8 cellular contexts compared by ENCODE assay signal in the genomic region with DNA sequence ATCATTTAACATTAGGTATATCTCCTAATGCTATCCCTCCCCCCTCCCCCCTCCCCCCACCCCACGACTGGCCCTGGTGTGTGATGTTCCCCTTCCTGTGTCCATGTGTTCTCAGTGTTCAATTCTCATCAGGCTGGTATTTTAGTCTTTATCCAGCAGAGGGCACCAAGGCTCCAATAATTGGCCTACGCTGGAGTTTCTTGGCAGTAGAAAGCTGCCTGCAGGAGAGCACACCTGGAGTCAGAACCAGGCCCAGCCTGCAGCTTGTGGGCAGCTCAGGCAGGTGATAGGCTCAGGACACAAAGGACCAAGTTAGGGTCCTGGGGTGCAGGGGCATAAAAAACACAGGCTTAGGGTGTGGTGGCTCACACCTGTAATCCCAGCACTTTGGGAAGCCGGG. TPM values are rescaled to one million over a fixed set of nuclear protein-coding genes. Genes with fewer than 3 reads are reported as not detected.
A peak's percentile ranks its signal among the peaks of the same experiment; 100 is the strongest.
DNase-seq lines count a peak whose midpoint lies in the region; TF ChIP-seq lines count a peak whose summit lies in the region.
"Not testable (repeated sequence)": the region's sequence is repeated elsewhere in the genome, so short reads cannot be mapped to it uniquely, and the experiment has no call there.

No MANE protein-coding gene starts in this region.

- peaks cover 15% of the 10 kb centered on the region for H3K4me1 ChIP-seq in testis

- intact Hi-C loops in testis (cut with DNase I; ENCODE audit: low total_unique reads): loop anchor here (2.0 kb wide), 1 partner anchor 65 kb away; no protein-coding TSS in a partner anchor

- H3K4me3 ChIP-seq in astrocyte of the spinal cord (ENCODE audit: low read depth, low read length); testis: not testable (repeated sequence)

- H3K27ac ChIP-seq in testis: not testable (repeated sequence)

- H3K4me1 Mint-ChIP-seq in glutamatergic neuron (ENCODE audit: low read depth, unreplicated experiment): peaks cover 20% of the 10 kb centered on the region
- H3K4me1 Mint-ChIP-seq in neural crest cell: not testable (repeated sequence)

- TF ChIP-seq CTCF in astrocyte of the spinal cord (IDR thresholded peaks at IDR 0.05; ENCODE audit: low read depth, low read length) (peak; percentile 48), glutamatergic neuron (IDR thresholded peaks at IDR 0.05; ENCODE audit: partially characterized antibody, unreplicated experiment) (peak; percentile 74), neural crest cell (conservative IDR thresholded peaks at IDR 0.05) (peak; percentile 55), testis (IDR thresholded peaks at IDR 0.05) (peak; percentile 41 to 71 (median 46))

- not testable (repeated sequence) for H3K36me3 Mint-ChIP-seq in glutamatergic neuron (ENCODE audit: unreplicated experiment); neural crest cell (ENCODE audit: low read depth)

- not testable (repeated sequence) for TF ChIP-seq POLR2A in testis (IDR thresholded peaks at IDR 0.05)

- not testable (repeated sequence) for H3K9me3 ChIP-seq in testis

- peak; percentile 91 for DNase-seq in DMS53 treated with DMSO at 0.1 percent for 48 hours (lab: John Stamatoyannopoulos, UW; ENCODE audit: unreplicated experiment)
- DNase-seq in HuH-7.5 (ENCODE audit: low spot score): peak; percentile 65
- peak; percentile 36 for DNase-seq in NCI-H510A (lab: John Stamatoyannopoulos, UW)
- DNase-seq in UCSD-AML1 (lab: John Stamatoyannopoulos, UW; ENCODE audit: unreplicated experiment): peak; percentile 32
- DNase-seq in astrocyte of the spinal cord (ENCODE audit: low read depth, low spot score): peak; percentile 66
- peak; percentile 51 for DNase-seq in glutamatergic neuron
- not testable (repeated sequence) for DNase-seq in neural crest cell (ENCODE audit: low read depth, low spot score)
- peak; percentile 50 for DNase-seq in testis

- not testable (repeated sequence) for H3K4me3 Mint-ChIP-seq in glutamatergic neuron (ENCODE audit: unreplicated experiment); neural crest cell

- H3K27me3 Mint-ChIP-seq in glutamatergic neuron (ENCODE audit: unreplicated experiment); neural crest cell (ENCODE audit: low read depth): not testable (repeated sequence)

- not testable (repeated sequence) for H3K36me3 ChIP-seq in testis (ENCODE audit: low read depth, missing control alignments)

- not testable (repeated sequence) for H3K9me3 Mint-ChIP-seq in glutamatergic neuron (ENCODE audit: unreplicated experiment); neural crest cell

- 42 to 61% methylated on average over 3 of the region's 3 CpGs for WGBS in testis, 2 donors

- not testable (repeated sequence) for H3K27me3 ChIP-seq in testis

- in situ Hi-C loops in astrocyte of the spinal cord (cut with HindIII; ENCODE audit: low sequenced_read_pairs): not testable (repeated sequence)

- not testable (repeated sequence) for H3K27ac Mint-ChIP-seq in glutamatergic neuron (ENCODE audit: unreplicated experiment); neural crest cell (ENCODE audit: unreplicated experiment)

RNA-seq across cellular contexts. Expression of gene TSKU, which starts 49.2 kb away (rescaled TPM):
- total RNA-seq in glutamatergic neuron (ENCODE audit: unreplicated experiment): 29.2 TPM
- 27.5 and 28.3 TPM in 2 replicates for total RNA-seq in neural crest cell
- total RNA-seq in testis: 10 to 100 TPM; 17.1 to 30.2 TPM
- polyA plus RNA-seq in testis (ENCODE audit: insufficient read depth, low read depth, low replicate concordance): 25.9 TPM
